Comparison of ENCODE assay signal across 1 cellular context in the genomic region with DNA sequence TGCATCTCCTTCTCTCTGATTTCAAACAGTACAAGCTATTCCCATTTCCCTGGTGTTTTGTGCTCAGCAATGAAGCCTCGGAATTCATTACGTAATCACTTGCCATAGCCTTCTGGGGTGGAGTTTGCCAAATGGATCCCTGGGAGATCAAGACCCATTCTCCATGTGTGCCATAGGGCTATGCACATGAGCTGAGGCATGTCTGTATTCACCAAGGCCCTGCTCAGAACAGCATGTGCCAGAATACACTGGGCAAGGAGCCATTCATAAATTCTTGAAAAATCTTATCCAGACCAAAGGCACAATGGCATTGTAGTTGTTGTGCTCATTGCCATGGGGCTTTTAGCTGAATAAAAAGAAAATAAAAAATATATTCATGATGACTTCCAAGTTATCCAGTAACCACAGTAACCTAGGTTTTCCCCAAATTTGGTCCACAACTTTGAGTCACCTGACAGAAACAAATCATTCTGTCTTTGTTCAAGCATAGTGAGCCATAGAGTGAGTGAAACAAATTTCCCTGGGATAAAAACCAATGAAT.
A peak's percentile ranks its signal among the peaks of the same experiment; 100 is the strongest.
TF ChIP-seq lines count a peak whose summit lies in the region.

No MANE protein-coding gene starts in this region.

TF ChIP-seq in A549, 52 proteins besides CTCF, POLR2A, EP300 and RAD21 (continued from another document):
- TF ChIP-seq, protein P1, sequence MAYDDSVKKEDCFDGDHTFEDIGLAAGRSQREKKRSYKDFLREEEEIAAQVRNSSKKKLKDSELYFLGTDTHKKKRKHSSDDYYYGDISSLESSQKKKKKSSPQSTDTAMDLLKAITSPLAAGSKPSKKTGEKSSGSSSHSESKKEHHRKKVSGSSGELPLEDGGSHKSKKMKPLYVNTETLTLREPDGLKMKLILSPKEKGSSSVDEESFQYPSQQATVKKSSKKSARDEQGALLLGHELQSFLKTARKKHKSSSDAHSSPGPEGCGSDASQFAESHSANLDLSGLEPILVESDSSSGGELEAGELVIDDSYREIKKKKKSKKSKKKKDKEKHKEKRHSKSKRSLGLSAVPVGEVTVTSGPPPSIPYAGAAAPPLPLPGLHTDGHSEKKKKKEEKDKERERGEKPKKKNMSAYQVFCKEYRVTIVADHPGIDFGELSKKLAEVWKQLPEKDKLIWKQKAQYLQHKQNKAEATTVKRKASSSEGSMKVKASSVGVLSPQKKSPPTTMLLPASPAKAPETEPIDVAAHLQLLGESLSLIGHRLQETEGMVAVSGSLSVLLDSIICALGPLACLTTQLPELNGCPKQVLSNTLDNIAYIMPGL (CRISPR knock-in tag; IDR thresholded peaks at IDR 0.05; ENCODE audit: borderline replicate concordance): no peak
- TF ChIP-seq ZNF302 (CRISPR knock-in tag; IDR thresholded peaks at IDR 0.05) (no peak), CEBPB (IDR thresholded peaks at IDR 0.05) (peak; percentile 33 to 69; a peak in 3 of 4 replicates), JUNB (IDR thresholded peaks at IDR 0.05) (peak; percentile 29; the same call in 1 of the 2 replicates)
